ENCODE assay signal across 2 cellular contexts in the genomic region with DNA sequence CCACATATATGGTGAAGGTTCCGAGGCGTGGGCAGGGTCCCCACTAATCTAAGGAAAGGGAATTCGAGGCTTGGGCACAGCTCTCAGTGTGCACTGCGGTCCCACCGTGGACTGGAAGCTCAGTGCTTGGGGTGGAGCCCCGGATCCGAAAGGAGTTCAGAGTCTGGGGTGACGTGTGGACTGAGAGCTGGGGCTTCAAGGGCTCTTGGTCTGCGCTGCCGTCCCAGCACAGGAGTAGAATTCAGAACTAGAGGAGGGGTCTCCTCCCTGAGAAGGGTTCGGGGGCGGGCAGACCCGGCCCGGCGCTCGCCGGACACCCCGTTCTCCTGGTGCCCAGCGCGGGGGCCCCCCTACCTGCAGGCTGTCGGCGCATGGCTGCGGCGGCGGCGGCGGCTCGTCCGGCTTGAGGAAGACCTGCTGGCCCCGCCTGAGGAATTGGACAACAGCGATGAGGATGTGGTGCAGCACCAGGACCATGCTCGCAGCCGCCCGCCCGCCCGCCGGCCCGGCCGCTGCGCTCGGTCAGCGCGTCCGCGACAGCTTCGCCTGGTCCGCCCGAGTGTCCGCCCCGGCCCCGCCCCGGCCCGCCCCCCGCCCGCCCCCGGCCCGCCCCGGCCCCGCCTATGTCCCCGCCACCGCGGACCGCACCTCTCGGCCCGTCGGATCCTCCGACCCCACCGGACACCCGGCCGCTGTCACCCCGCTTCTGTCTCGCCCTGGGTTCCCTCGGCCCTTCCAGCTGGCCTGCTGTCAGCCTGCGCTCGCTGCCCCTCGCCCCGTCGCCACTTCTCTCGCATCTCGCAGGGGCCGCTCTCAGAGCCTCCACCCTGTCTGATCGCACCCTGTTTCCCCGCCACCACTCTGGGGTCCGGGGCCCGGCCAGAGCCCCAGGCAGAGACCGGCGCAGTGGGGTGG.
TF ChIP-seq lines count a peak whose summit lies in the region.

No MANE protein-coding gene starts in this region.

TF ChIP-seq in HEK293T, 16 proteins besides CTCF, POLR2A, EP300 and RAD21 (continued from another document):
- TF ChIP-seq LEF1 (IDR thresholded peaks at IDR 0.05; ENCODE audit: borderline replicate concordance) (no peak), NFRKB (IDR thresholded peaks at IDR 0.05) (no peak), SUZ12 (IDR thresholded peaks at IDR 0.05) (no peak)

TF ChIP-seq in neural cell, 6 proteins besides CTCF, POLR2A, EP300 and RAD21 (continued from another document):
- TF ChIP-seq SMC3 (conservative IDR thresholded peaks at IDR 0.05; ENCODE audit: poor library complexity): no peak
- TF ChIP-seq MXI1 (conservative IDR thresholded peaks at IDR 0.05; ENCODE audit: poor library complexity, severe bottlenecking): no peak
- TF ChIP-seq EZH2 (IDR thresholded peaks at IDR 0.05; ENCODE audit: borderline replicate concordance, insufficient read depth, low read length, poor library complexity, severe bottlenecking): no peak
